Comparison of ENCODE assay signal across 8 cellular contexts in the genomic region with DNA sequence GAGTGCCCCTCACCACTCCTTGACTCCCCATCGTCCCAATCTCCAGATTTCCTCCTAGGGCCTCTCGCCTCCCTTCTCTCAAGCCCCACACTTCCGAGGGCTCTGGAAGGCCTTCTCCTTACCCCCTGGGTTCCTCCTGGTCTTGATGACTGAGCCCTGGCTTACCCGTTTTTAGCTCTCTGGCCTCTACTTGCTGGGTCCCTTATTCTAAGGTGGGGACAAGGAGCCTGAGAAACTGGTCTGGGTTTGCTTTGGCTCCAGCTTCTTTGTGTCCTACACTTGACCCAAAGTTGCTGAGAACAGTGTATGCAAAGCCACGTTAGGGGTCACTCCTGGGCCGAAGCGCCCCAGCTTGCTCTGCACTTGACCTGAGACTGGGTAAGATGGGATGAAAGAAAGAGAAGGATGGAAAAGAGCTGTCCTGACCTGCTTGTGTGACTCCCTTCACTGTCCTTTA. TPM values are rescaled to one million over a fixed set of nuclear protein-coding genes. Genes with fewer than 3 reads are reported as not detected.
DNase-seq lines count a peak whose midpoint lies in the region; ATAC-seq, FAIRE-seq and TF ChIP-seq lines count a peak whose summit lies in the region.

No MANE protein-coding gene starts in this region.

- H3K9ac ChIP-seq in HepG2 (ENCODE audit: insufficient read depth, low read depth, low read length) = peak overlapping the region; percentile 95

- H3K27me3 ChIP-seq in HepG2 (ENCODE audit: control insufficient read depth in 1 of 2, insufficient read depth in 2 of 2, low read length in 2 of 2) = no peaks in the 10 kb centered on the region; a peak in 1 of 5 replicates
- H3K27me3 ChIP-seq in thyroid gland = no peaks in the 10 kb centered on the region

- CTCF ChIA-PET in HepG2 (lab: Yijun Ruan, JAX; ENCODE audit: low intra/inter-chr PET ratio, low total read pairs) = no interaction called here

- H3K4me3 ChIP-seq in HepG2 (replicated peaks in 1 of 3; ENCODE audit: insufficient read depth in 1 of 3, low read depth in 2 of 3, low read length in 3 of 3) = peak overlapping the region; percentile 60 to 93 (median 91)
- H3K4me3 ChIP-seq in thyroid gland (replicated peaks in 1 of 3) = peak overlapping the region; percentile 77 to 83 (median 77)

- ATAC-seq in GM21576 (IDR thresholded peaks at IDR 0.05; ENCODE audit: unreplicated experiment) (peak; percentile 19), HepG2 (peak; percentile 22), HG02852 (IDR thresholded peaks at IDR 0.05; ENCODE audit: unreplicated experiment) (no peak)

- in situ Hi-C loops in Caki2 (cut with HindIII; ENCODE audit: low pct_unique_long_range_greater_than_20kb, low sequenced_read_pairs) = no loop called here
- in situ Hi-C loops in HepG2 (cut with HindIII; ENCODE audit: extremely low pct_ligation_motif_present, low pct_unique_long_range_greater_than_20kb) = no loop called here

- TF ChIP-seq POLR2A in HepG2 (IDR thresholded peaks at IDR 0.05; ENCODE audit: insufficient read depth in 1 of 2, low read depth in 2 of 2, low read length in 2 of 2) (no peak), thyroid gland (IDR thresholded peaks at IDR 0.05) (no peak)

- peaks cover 35% of the 10 kb centered on the region for H3K79me2 ChIP-seq in HepG2 (ENCODE audit: insufficient read depth, low read length)

- peaks cover 32% of the 10 kb centered on the region for H3K4me1 ChIP-seq in HepG2 (ENCODE audit: insufficient read depth, low read length)
- peaks cover 15 to 17% of the 10 kb centered on the region in 2 donors for H3K4me1 ChIP-seq in thyroid gland

- H3K4me2 ChIP-seq in HepG2 (ENCODE audit: low read depth, low read length) = peak overlapping the region; percentile 91

- H3K9me3 ChIP-seq in HepG2 (ENCODE audit: low read length) (no peaks in the 10 kb centered on the region), thyroid gland (no peaks in the 10 kb centered on the region)

- POLR2A ChIA-PET in HepG2 (lab: Yijun Ruan, JAX) = interaction anchor here (2.4 to 3.5 kb wide), 2 partner anchors 17 to 64 kb away, joined by 16 to 17 read pairs; a partner anchor contains a TSS

- 5% methylated on average over 7 of the region's 7 CpGs for WGBS in HepG2 (ENCODE audit: low lambda C conversion rate)
- WGBS in thyroid gland, 2 donors = 12 to 17% methylated on average over 7 of the region's 7 CpGs

- TF ChIP-seq EP300 in HepG2 (IDR thresholded peaks at IDR 0.05; ENCODE audit: low read depth in 2 of 2, low read length in 2 of 2) (no peak), HepG2 (CRISPR knock-in tag; IDR thresholded peaks at IDR 0.05; ENCODE audit: borderline replicate concordance) (no peak)

- intact Hi-C loops in HepG2 (cut with micrococcal nuclease; ENCODE audit: unreplicated experiment) (loop anchor here (2.0 kb wide), 1 partner anchor 64 kb away; a partner anchor contains a TSS), thyroid gland (cut with DNase I) (no loop called here)

- TF ChIP-seq CTCF in HepG2 (CRISPR knock-in tag; IDR thresholded peaks at IDR 0.05) (no peak), thyroid gland (IDR thresholded peaks at IDR 0.05) (no peak)

- H3K36me3 ChIP-seq in HepG2 (replicated peaks in 1 of 2; ENCODE audit: control insufficient read depth in 1 of 2, insufficient read depth in 2 of 2, low read length in 2 of 2) = no peaks in the 10 kb centered on the region
- H3K36me3 ChIP-seq in thyroid gland = no peaks in the 10 kb centered on the region

- H3K27ac ChIP-seq in HepG2 (ENCODE audit: extremely low read length, insufficient read depth, low read length) = peak overlapping the region; percentile 82
- H3K27ac ChIP-seq in thyroid gland = peak overlapping the region; percentile 79 to 85 (median 83)

- no TSS peak for BruUV-seq in HepG2 (replicated peaks; lab: Mats Ljungman, UMichigan)

- DNase-seq in Caki2 (ENCODE audit: low read depth) = peak; percentile 22
- peak; percentile 30 for DNase-seq in OCI-M1 (lab: John Stamatoyannopoulos, UW)
- DNase-seq in central memory CD4-positive, alpha-beta T cell = peak; percentile 3
- peak; percentile 9 for DNase-seq in HepG2 (ENCODE audit: low spot score)
- peak in 1 of 2 donors; percentile 16 for DNase-seq in thyroid gland
- DNase-seq in retina = no peak

- FAIRE-seq in HepG2 (lab: Jason Lieb, UNC) = peak; percentile 12

- no peak for TF ChIP-seq RAD21 in HepG2 (CRISPR knock-in tag; IDR thresholded peaks at IDR 0.05)

- no peaks in the 10 kb centered on the region for H4K20me1 ChIP-seq in HepG2 (ENCODE audit: insufficient read depth, low read length)

- peak overlapping the region; percentile 29 for H2AFZ ChIP-seq in HepG2 (ENCODE audit: low read length)

TF ChIP-seq in HepG2, 621 proteins besides CTCF, POLR2A, EP300 and RAD21:
- TF ChIP-seq RARA (CRISPR knock-in tag; IDR thresholded peaks at IDR 0.05) (peak; percentile 75), ZNF629 (CRISPR knock-in tag; conservative IDR thresholded peaks at IDR 0.05) (0 out of 2 replicates have a peak, but pooled peaks have one; percentile 13), TOPORS (CRISPR knock-in tag; IDR thresholded peaks at IDR 0.05) (0 out of 2 replicates have a peak, but pooled peaks have one; percentile 11), RFX1 (IDR thresholded peaks at IDR 0.05) (no peak)
- TF ChIP-seq, protein P1, sequence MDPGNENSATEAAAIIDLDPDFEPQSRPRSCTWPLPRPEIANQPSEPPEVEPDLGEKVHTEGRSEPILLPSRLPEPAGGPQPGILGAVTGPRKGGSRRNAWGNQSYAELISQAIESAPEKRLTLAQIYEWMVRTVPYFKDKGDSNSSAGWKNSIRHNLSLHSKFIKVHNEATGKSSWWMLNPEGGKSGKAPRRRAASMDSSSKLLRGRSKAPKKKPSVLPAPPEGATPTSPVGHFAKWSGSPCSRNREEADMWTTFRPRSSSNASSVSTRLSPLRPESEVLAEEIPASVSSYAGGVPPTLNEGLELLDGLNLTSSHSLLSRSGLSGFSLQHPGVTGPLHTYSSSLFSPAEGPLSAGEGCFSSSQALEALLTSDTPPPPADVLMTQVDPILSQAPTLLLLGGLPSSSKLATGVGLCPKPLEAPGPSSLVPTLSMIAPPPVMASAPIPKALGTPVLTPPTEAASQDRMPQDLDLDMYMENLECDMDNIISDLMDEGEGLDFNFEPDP (CRISPR knock-in tag; conservative IDR thresholded peaks at IDR 0.05) = 0 out of 2 replicates have a peak, but pooled peaks have one; percentile 48
TF ChIP-seq in HepG2: peak in this region for 4.

RNA-seq across cellular contexts. Expression of a gene that starts 0.8 kb away (rescaled TPM):
- 23.8 and 26.0 TPM in 2 replicates for total RNA-seq in Caki2 (2014; rRNA removed; shearing (Covaris generic); ENCODE audit: low replicate concordance)
- 19.4 and 20.1 TPM in 2 replicates for total RNA-seq in HepG2 (2016; rRNA removed; fragmentation: Illumina TruSeq; extraction: Trizol)
- 8.2 and 16.0 TPM in 2 replicates for total RNA-seq in HepG2 (2016; cell fraction: cytosol; rRNA removed; fragmentation: Illumina TruSeq; extraction: Trizol; ENCODE audit: low read depth)
- 19.4 and 20.5 TPM in 2 replicates for total RNA-seq in HepG2 (2016; cell fraction: insoluble cytoplasmic fraction; rRNA removed; fragmentation: Illumina TruSeq; extraction: Trizol)
- total RNA-seq in HepG2 (2016; cell fraction: membrane; rRNA removed; fragmentation: Illumina TruSeq; extraction: Trizol) = 13.5 and 15.4 TPM in 2 replicates
- total RNA-seq in HepG2 (2016; cell fraction: nucleus; rRNA removed; fragmentation: Illumina TruSeq; extraction: Trizol) = 18.2 and 22.1 TPM in 2 replicates
- 8.3 and 8.6 TPM in 2 replicates for polyA plus RNA-seq in HepG2 (2011; rRNA removed)
- 5.6 and 7.0 TPM in 2 replicates for polyA plus RNA-seq in HepG2 (2011; cell fraction: cytosol; rRNA removed)
- 16.4 and 16.8 TPM in 2 replicates for polyA plus RNA-seq in HepG2 (2011; cell fraction: nucleus; rRNA removed)
- 7.4 and 8.5 TPM in 2 replicates for polyA plus RNA-seq in HepG2 (2012)
- polyA plus RNA-seq in HepG2 (2016; cell fraction: cytosol; fragmentation: Illumina TruSeq; extraction: Trizol; ENCODE audit: low read depth) = 3.3 and 3.4 TPM in 2 replicates
- 20.8 and 23.3 TPM in 2 replicates for polyA plus RNA-seq in HepG2 (2016; cell fraction: insoluble cytoplasmic fraction; fragmentation: Illumina TruSeq; extraction: Trizol; ENCODE audit: low read depth)
- 8.4 and 8.7 TPM in 2 replicates for polyA plus RNA-seq in HepG2 (2016; cell fraction: membrane; fragmentation: Illumina TruSeq; extraction: Trizol; ENCODE audit: low read depth)
- polyA plus RNA-seq in HepG2 (2016; cell fraction: nucleus; fragmentation: Illumina TruSeq; extraction: Trizol; ENCODE audit: insufficient read depth, low read depth) = 21.0 and 22.3 TPM in 2 replicates
- 14.6 and 34.4 TPM in 2 replicates for polyA minus RNA-seq in HepG2 (2011; rRNA and poly(A)+ RNA removed; ENCODE audit: low replicate concordance)
- 5.1 and 5.7 TPM in 2 replicates for polyA minus RNA-seq in HepG2 (2011; cell fraction: cytosol; rRNA and poly(A)+ RNA removed)
- 20.9 and 25.0 TPM in 2 replicates for polyA minus RNA-seq in HepG2 (2011; cell fraction: nucleus; rRNA and poly(A)+ RNA removed)
- total RNA-seq in thyroid gland = 10 to 100 TPM; 23.6 to 34.8 (median 26.2) TPM

RNA-seq across cellular contexts. Expression of a gene that starts 16.7 kb away (rescaled TPM):
- total RNA-seq in Caki2 (2014; rRNA removed; shearing (Covaris generic); ENCODE audit: low replicate concordance) = 41.8 and 72.2 TPM in 2 replicates
- total RNA-seq in HepG2 (2016; rRNA removed; fragmentation: Illumina TruSeq; extraction: Trizol) (32.7 and 37.5 TPM in 2 replicates), thyroid gland (10 to 100 TPM; 30.0 to 34.3 (median 32.4) TPM)
- 42.0 and 51.6 TPM in 2 replicates for total RNA-seq in HepG2 (2016; cell fraction: cytosol; rRNA removed; fragmentation: Illumina TruSeq; extraction: Trizol; ENCODE audit: low read depth)
- total RNA-seq in HepG2 (2016; cell fraction: insoluble cytoplasmic fraction; rRNA removed; fragmentation: Illumina TruSeq; extraction: Trizol) = 35.9 and 36.2 TPM in 2 replicates
- 21.0 and 23.4 TPM in 2 replicates for total RNA-seq in HepG2 (2016; cell fraction: membrane; rRNA removed; fragmentation: Illumina TruSeq; extraction: Trizol)
- 45.6 and 50.9 TPM in 2 replicates for total RNA-seq in HepG2 (2016; cell fraction: nucleus; rRNA removed; fragmentation: Illumina TruSeq; extraction: Trizol)
- 14.0 and 18.9 TPM in 2 replicates for polyA plus RNA-seq in HepG2 (2011; rRNA removed)
- polyA plus RNA-seq in HepG2 (2011; cell fraction: cytosol; rRNA removed) = 9.7 and 11.8 TPM in 2 replicates
- 17.7 and 22.7 TPM in 2 replicates for polyA plus RNA-seq in HepG2 (2011; cell fraction: nucleus; rRNA removed)
- polyA plus RNA-seq in HepG2 (2012) = 22.9 and 28.6 TPM in 2 replicates
- polyA plus RNA-seq in HepG2 (2016; cell fraction: cytosol; fragmentation: Illumina TruSeq; extraction: Trizol; ENCODE audit: low read depth) = 8.5 and 9.2 TPM in 2 replicates
- polyA plus RNA-seq in HepG2 (2016; cell fraction: insoluble cytoplasmic fraction; fragmentation: Illumina TruSeq; extraction: Trizol; ENCODE audit: low read depth) = 38.8 and 40.5 TPM in 2 replicates
- 13.0 and 17.3 TPM in 2 replicates for polyA plus RNA-seq in HepG2 (2016; cell fraction: membrane; fragmentation: Illumina TruSeq; extraction: Trizol; ENCODE audit: low read depth)
- polyA plus RNA-seq in HepG2 (2016; cell fraction: nucleus; fragmentation: Illumina TruSeq; extraction: Trizol; ENCODE audit: insufficient read depth, low read depth) = 55.9 and 65.1 TPM in 2 replicates
- polyA minus RNA-seq in HepG2 (2011; rRNA and poly(A)+ RNA removed; ENCODE audit: low replicate concordance) = 7.7 and 16.1 TPM in 2 replicates
- polyA minus RNA-seq in HepG2 (2011; cell fraction: cytosol; rRNA and poly(A)+ RNA removed) = 13.8 and 16.4 TPM in 2 replicates
- polyA minus RNA-seq in HepG2 (2011; cell fraction: nucleus; rRNA and poly(A)+ RNA removed) = 46.1 and 49.6 TPM in 2 replicates
